In genomic region chr7:100358857-100359212, GRCh38 we compare ENCODE assay signal across 1 cellular context.
TF ChIP-seq lines count a peak whose summit lies in the region.

No MANE protein-coding gene starts in this region.

TF ChIP-seq in HCT116, 20 proteins besides CTCF, POLR2A, EP300 and RAD21:
- TF ChIP-seq TCF7L2 (IDR thresholded peaks at IDR 0.05; ENCODE audit: borderline replicate concordance, extremely low read depth, insufficient read depth, insufficient read length), result no peak
- no peak for TF ChIP-seq ZNF274 (IDR thresholded peaks at IDR 0.05; ENCODE audit: low read depth, low read length)
- TF ChIP-seq, protein P1, sequence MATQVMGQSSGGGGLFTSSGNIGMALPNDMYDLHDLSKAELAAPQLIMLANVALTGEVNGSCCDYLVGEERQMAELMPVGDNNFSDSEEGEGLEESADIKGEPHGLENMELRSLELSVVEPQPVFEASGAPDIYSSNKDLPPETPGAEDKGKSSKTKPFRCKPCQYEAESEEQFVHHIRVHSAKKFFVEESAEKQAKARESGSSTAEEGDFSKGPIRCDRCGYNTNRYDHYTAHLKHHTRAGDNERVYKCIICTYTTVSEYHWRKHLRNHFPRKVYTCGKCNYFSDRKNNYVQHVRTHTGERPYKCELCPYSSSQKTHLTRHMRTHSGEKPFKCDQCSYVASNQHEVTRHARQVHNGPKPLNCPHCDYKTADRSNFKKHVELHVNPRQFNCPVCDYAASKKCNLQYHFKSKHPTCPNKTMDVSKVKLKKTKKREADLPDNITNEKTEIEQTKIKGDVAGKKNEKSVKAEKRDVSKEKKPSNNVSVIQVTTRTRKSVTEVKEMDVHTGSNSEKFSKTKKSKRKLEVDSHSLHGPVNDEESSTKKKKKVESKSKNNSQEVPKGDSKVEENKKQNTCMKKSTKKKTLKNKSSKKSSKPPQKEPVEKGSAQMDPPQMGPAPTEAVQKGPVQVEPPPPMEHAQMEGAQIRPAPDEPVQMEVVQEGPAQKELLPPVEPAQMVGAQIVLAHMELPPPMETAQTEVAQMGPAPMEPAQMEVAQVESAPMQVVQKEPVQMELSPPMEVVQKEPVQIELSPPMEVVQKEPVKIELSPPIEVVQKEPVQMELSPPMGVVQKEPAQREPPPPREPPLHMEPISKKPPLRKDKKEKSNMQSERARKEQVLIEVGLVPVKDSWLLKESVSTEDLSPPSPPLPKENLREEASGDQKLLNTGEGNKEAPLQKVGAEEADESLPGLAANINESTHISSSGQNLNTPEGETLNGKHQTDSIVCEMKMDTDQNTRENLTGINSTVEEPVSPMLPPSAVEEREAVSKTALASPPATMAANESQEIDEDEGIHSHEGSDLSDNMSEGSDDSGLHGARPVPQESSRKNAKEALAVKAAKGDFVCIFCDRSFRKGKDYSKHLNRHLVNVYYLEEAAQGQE (IDR thresholded peaks at IDR 0.05; ENCODE audit: low read depth), result no peak
- no peak for TF ChIP-seq ZFX (IDR thresholded peaks at IDR 0.05)
- TF ChIP-seq SP1 (IDR thresholded peaks at IDR 0.05; ENCODE audit: low read depth), result no peak
- TF ChIP-seq, protein P2, sequence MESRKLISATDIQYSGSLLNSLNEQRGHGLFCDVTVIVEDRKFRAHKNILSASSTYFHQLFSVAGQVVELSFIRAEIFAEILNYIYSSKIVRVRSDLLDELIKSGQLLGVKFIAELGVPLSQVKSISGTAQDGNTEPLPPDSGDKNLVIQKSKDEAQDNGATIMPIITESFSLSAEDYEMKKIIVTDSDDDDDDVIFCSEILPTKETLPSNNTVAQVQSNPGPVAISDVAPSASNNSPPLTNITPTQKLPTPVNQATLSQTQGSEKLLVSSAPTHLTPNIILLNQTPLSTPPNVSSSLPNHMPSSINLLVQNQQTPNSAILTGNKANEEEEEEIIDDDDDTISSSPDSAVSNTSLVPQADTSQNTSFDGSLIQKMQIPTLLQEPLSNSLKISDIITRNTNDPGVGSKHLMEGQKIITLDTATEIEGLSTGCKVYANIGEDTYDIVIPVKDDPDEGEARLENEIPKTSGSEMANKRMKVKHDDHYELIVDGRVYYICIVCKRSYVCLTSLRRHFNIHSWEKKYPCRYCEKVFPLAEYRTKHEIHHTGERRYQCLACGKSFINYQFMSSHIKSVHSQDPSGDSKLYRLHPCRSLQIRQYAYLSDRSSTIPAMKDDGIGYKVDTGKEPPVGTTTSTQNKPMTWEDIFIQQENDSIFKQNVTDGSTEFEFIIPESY (IDR thresholded peaks at IDR 0.05; ENCODE audit: extremely low read depth, insufficient replicate concordance, low read length), result no peak
- TF ChIP-seq FOSL1 (IDR thresholded peaks at IDR 0.05; ENCODE audit: low read depth), result no peak
- TF ChIP-seq EZH2 (IDR thresholded peaks at IDR 0.05), result no peak
- TF ChIP-seq YY1 (IDR thresholded peaks at IDR 0.05; ENCODE audit: extremely low read depth, insufficient replicate concordance, low read depth, low read length), result no peak
TF ChIP-seq in HCT116: peak in this region for 0.
